In genomic region chr6:119355157-119355556, GRCh38 we compare ENCODE assay signal across 15 cellular contexts. TPM values are rescaled to one million over a fixed set of nuclear protein-coding genes. Genes with fewer than 3 reads are reported as not detected.
DNase-seq lines count a peak whose midpoint lies in the region; ATAC-seq and TF ChIP-seq lines count a peak whose summit lies in the region.
"Had no signal": no experiment of that assay in that cellular context is flagged by ENCODE, and none has a peak within 500 bp of the region (broad histone marks: within the 10 kb centered on the region; RNA-seq: fewer than 3 reads in every experiment).

No MANE protein-coding gene starts in this region.

- 51 to 54% methylated on average over 2 of the region's 2 CpGs for WGBS in tibial nerve, 2 donors

- no peak overlapping the region for H3K9ac ChIP-seq in endocrine pancreas (ENCODE audit: control insufficient read depth, insufficient read depth, low read length)

- H3K4me3 ChIP-seq in endocrine pancreas (ENCODE audit: control insufficient read depth, insufficient read depth, low read length), result peak overlapping the region; percentile 70
- H3K4me3 ChIP-seq in tibial nerve, result no peak overlapping the region
- no peak overlapping the region for H3K4me3 ChIP-seq in PC-9
- H3K4me3 ChIP-seq: prostate gland had no signal

- H3K27me3 ChIP-seq in endocrine pancreas (ENCODE audit: control insufficient read depth, insufficient read depth, low read length), result no peaks in the 10 kb centered on the region
- H3K27me3 ChIP-seq in tibial nerve, result no peaks in the 10 kb centered on the region
- no peaks in the 10 kb centered on the region for H3K27me3 ChIP-seq in PC-9 (ENCODE audit: insufficient read depth, low read depth)

- DNase-seq in NAMALWA (ENCODE audit: low spot score), result peak; percentile 73
- peak; percentile 57 for DNase-seq in medulla oblongata (ENCODE audit: extremely low spot score)
- peak in 1 of 2 donors; percentile 82 for DNase-seq in tibial nerve (ENCODE audit: low spot score in 2 of 2)
- no peak for DNase-seq in PC-9
- no peak for DNase-seq in HuH-7.5 (ENCODE audit: low spot score)
- no peak for DNase-seq in stimulated activated naive CD8-positive, alpha-beta T cell treated with anti-CD3 and anti-CD28 coated beads, Interleukin-15, Interleukin-2, amounts not matched to agents 100 U/mL and 50 U/mL, for 24 hours
- DNase-seq: activated naive CD8-positive, alpha-beta T cell treated with anti-CD3 and anti-CD28 coated beads for 36 hours; CD4-positive, CD25-positive, alpha-beta regulatory T cell; GF-D8; GOT3; NCI-H2081 treated with DMSO at 0.1 percent for 48 hours; SW 1271 had no signal

- TF ChIP-seq CTCF in tibial nerve (IDR thresholded peaks at IDR 0.05) (no peak), PC-9 (conservative IDR thresholded peaks at IDR 0.05) (no peak)

- TF ChIP-seq POLR2A in tibial nerve (IDR thresholded peaks at IDR 0.05), result no peak

- H3K9me3 ChIP-seq in endocrine pancreas (ENCODE audit: control insufficient read depth, low read length) (no peaks in the 10 kb centered on the region), tibial nerve (no peaks in the 10 kb centered on the region), PC-9 (ENCODE audit: insufficient read depth, low read depth) (no peaks in the 10 kb centered on the region)
- H3K9me3 ChIP-seq: prostate gland had no signal

- peaks cover 5% of the 10 kb centered on the region; the same call in 1 of the 2 replicates for H3F3A ChIP-seq in PC-9 (ENCODE audit: insufficient read depth, low read depth)

- peaks cover 23% of the 10 kb centered on the region for H3K4me1 ChIP-seq in endocrine pancreas (ENCODE audit: control insufficient read depth, insufficient read depth, low read length)
- H3K4me1 ChIP-seq in tibial nerve, result peaks cover 0 to 35% (median 2%) of the 10 kb centered on the region in 4 donors
- H3K4me1 ChIP-seq in PC-9 (replicated peaks; ENCODE audit: insufficient read depth), result peaks cover 10% of the 10 kb centered on the region
- H3K4me1 ChIP-seq: prostate gland had no signal

- ATAC-seq in HG03457 (IDR thresholded peaks at IDR 0.05; ENCODE audit: unreplicated experiment), result no peak
- ATAC-seq in stimulated activated naive CD8-positive, alpha-beta T cell treated with anti-CD3 and anti-CD28 coated beads, Interleukin-15, Interleukin-2, amounts not matched to agents 100 U/mL and 50 U/mL, for 24 hours, result no peak

- H4K20me1 ChIP-seq in PC-9 (ENCODE audit: insufficient read depth), result no peaks in the 10 kb centered on the region

- peak; percentile 96 to 97 for TF ChIP-seq EP300 in tibial nerve (IDR thresholded peaks at IDR 0.05)

- no peak overlapping the region for H3K4me2 ChIP-seq in PC-9

- intact Hi-C loops in PC-9 (cut with micrococcal nuclease; ENCODE audit: unreplicated experiment), result no loop called here

- CTCF ChIA-PET in PC-9 (lab: Charles Lee), result no interaction called here

- no peaks in the 10 kb centered on the region for H3K36me3 ChIP-seq in endocrine pancreas (ENCODE audit: control insufficient read depth, insufficient read depth, low read length)
- H3K36me3 ChIP-seq in tibial nerve, result no peaks in the 10 kb centered on the region
- H3K36me3 ChIP-seq in PC-9 (ENCODE audit: low read depth), result no peaks in the 10 kb centered on the region
- H3K36me3 ChIP-seq: prostate gland had no signal

- H2AFZ ChIP-seq in PC-9, result no peak overlapping the region

- POLR2A ChIA-PET in PC-9 (lab: Charles Lee; ENCODE audit: unreplicated experiment), result no interaction called here

- H3K27ac ChIP-seq in tibial nerve (peak overlapping the region in 3 of 4 donors; percentile 58 to 75 (median 63)), PC-9 (no peak overlapping the region)
- H3K27ac ChIP-seq: prostate gland had no signal

- H3K9me2 ChIP-seq in PC-9 (ENCODE audit: insufficient read depth), result no peaks in the 10 kb centered on the region

- no peaks in the 10 kb centered on the region for H3K79me2 ChIP-seq in PC-9 (ENCODE audit: low read depth)

- BruUV-seq in PC-9 (replicated peaks; lab: Mats Ljungman, UMichigan), result no TSS peak

RNA-seq across cellular contexts. Expression of gene MAN1A1, which starts 5.6 kb away (rescaled TPM):
- total RNA-seq in tibial nerve (100 to 1,000 TPM; 118 to 287 (median 154) TPM), PC-9 (2021) (13.3 and 13.4 TPM in 2 replicates)

Comparison
In these comparisons a context has a peak if more than half of its experiments do, and no peak if none do; other contexts are left out.
1. DNase-seq: peak in NAMALWA (single experiment) and medulla oblongata (single experiment); none in PC-9 (0 of 2), HuH-7.5 (single experiment) and stimulated activated naive CD8-positive, alpha-beta T cell treated with anti-CD3 and anti-CD28 coated beads, Interleukin-15, Interleukin-2, amounts not matched to agents 100 U/mL and 50 U/mL, for 24 hours (single experiment).